Comparison of ENCODE assay signal across 10 cellular contexts in the genomic region with DNA sequence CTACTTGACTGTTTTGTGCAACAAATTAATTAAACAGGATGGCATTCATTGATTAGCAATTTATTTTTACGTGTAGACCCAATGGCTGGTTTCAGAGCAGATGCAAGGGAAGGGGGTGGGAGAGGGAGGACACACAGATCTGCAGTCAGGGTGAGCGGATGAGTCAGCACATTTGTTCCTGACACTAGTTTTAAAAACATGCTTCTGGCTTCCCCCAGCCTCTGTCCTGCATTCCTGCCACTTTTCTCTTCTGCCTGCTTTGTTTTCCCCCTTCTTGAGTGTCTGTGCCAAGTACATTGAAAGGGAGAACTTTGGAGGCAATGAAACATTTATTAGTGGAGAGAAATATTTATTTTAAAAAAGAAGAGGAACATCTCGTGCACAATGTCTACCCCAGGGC. TPM values are rescaled to one million over a fixed set of nuclear protein-coding genes. Genes with fewer than 3 reads are reported as not detected.
DNase-seq lines count a peak whose midpoint lies in the region; ATAC-seq, FAIRE-seq and TF ChIP-seq lines count a peak whose summit lies in the region.
"Had no signal": no experiment of that assay in that cellular context is flagged by ENCODE, and none has a peak within 500 bp of the region (broad histone marks: within the 10 kb centered on the region; RNA-seq: fewer than 3 reads in every experiment).

No MANE protein-coding gene starts in this region.

- H3K9me3 ChIP-seq in A549 (no peaks in the 10 kb centered on the region), left lung (no peaks in the 10 kb centered on the region)
- H3K9me3 ChIP-seq: gastrocnemius medialis had no signal

- FAIRE-seq in A549 (lab: Jason Lieb, UNC), result no peak

- TF ChIP-seq CTCF in A549 (IDR thresholded peaks at IDR 0.05) (no peak), left lung (IDR thresholded peaks at IDR 0.05) (no peak)
- TF ChIP-seq CTCF in activated CD8-positive, alpha-beta T cell treated with anti-CD3 and anti-CD28 coated beads for 36 hours (IDR thresholded peaks at IDR 0.05), result no peak

- TF ChIP-seq RAD21 in A549 (conservative IDR thresholded peaks at IDR 0.05 in 1 of 2, IDR thresholded peaks at IDR 0.05 in 1 of 2), result no peak

- DNase-seq in A549 (ENCODE audit: low read depth in 1 of 2, low spot score in 1 of 2) (peak in 1 of 2 experiments; percentile 52), KBM-7 (peak; percentile 47), brain pericyte (ENCODE audit: low read depth, low spot score) (peak; percentile 46), left lung (no peak)
- DNase-seq in activated CD8-positive, alpha-beta T cell treated with anti-CD3 and anti-CD28 coated beads for 36 hours, result no peak
- no peak for DNase-seq in activated T-helper 1 cell treated with anti-CD3 and anti-CD28 coated beads, Interleukin-12 subunit alpha, Interleukin-12 subunit beta, Interleukin-2, Interleukin-4 antibody, amounts not matched to agents 30 ng/mL and 10 ng/mL and 1 ng/mL, durations not matched to agents 14 hours and 24 hours and 36 hours (ENCODE audit: low spot score)
- DNase-seq: DND-41 had no signal

- H3K4me3 ChIP-seq in A549, result no peak overlapping the region
- no peak overlapping the region for H3K4me3 ChIP-seq in left lung
- H3K4me3 ChIP-seq: gastrocnemius medialis had no signal

- H3K27ac Mint-ChIP-seq in activated CD8-positive, alpha-beta T cell treated with anti-CD3 and anti-CD28 coated beads for 36 hours, result no peak overlapping the region
- H3K27ac Mint-ChIP-seq in activated T-helper 1 cell treated with anti-CD3 and anti-CD28 coated beads, Interleukin-12 subunit alpha, Interleukin-12 subunit beta, Interleukin-2, Interleukin-4 antibody, amounts not matched to agents 30 ng/mL and 10 ng/mL and 1 ng/mL, durations not matched to agents 14 hours and 24 hours and 36 hours, result no peak overlapping the region

- no peak for TF ChIP-seq POLR2A in A549 (IDR thresholded peaks at IDR 0.05; ENCODE audit: low read length)

- H3K27me3 Mint-ChIP-seq in activated CD8-positive, alpha-beta T cell treated with anti-CD3 and anti-CD28 coated beads for 36 hours, result no peaks in the 10 kb centered on the region
- H3K27me3 Mint-ChIP-seq in activated T-helper 1 cell treated with anti-CD3 and anti-CD28 coated beads, Interleukin-12 subunit alpha, Interleukin-12 subunit beta, Interleukin-2, Interleukin-4 antibody, amounts not matched to agents 30 ng/mL and 10 ng/mL and 1 ng/mL, durations not matched to agents 14 hours and 24 hours and 36 hours (ENCODE audit: insufficient read depth), result peaks cover 2% of the 10 kb centered on the region

- H3K36me3 Mint-ChIP-seq in activated CD8-positive, alpha-beta T cell treated with anti-CD3 and anti-CD28 coated beads for 36 hours (ENCODE audit: low read depth), result no peaks in the 10 kb centered on the region
- peaks cover 7% of the 10 kb centered on the region for H3K36me3 Mint-ChIP-seq in activated T-helper 1 cell treated with anti-CD3 and anti-CD28 coated beads, Interleukin-12 subunit alpha, Interleukin-12 subunit beta, Interleukin-2, Interleukin-4 antibody, amounts not matched to agents 30 ng/mL and 10 ng/mL and 1 ng/mL, durations not matched to agents 14 hours and 24 hours and 36 hours (ENCODE audit: low read depth)

- ATAC-seq in A549 (peak in 1 of 2 experiments; percentile 50; a peak in 2 of 6 replicates), left lung (peak; percentile 57), GM19328 (IDR thresholded peaks at IDR 0.05; ENCODE audit: unreplicated experiment) (no peak), GM18861 (IDR thresholded peaks at IDR 0.05; ENCODE audit: unreplicated experiment) (no peak)
- ATAC-seq in activated CD8-positive, alpha-beta T cell treated with anti-CD3 and anti-CD28 coated beads for 36 hours, result no peak

- peaks cover 59% of the 10 kb centered on the region for H3K4me1 ChIP-seq in A549
- peaks cover 0 to 6% of the 10 kb centered on the region in 2 donors for H3K4me1 ChIP-seq in left lung
- H3K4me1 ChIP-seq: gastrocnemius medialis had no signal

- peak overlapping the region; percentile 70 for H3K4me2 ChIP-seq in A549

- no peaks in the 10 kb centered on the region for H3K9me3 Mint-ChIP-seq in activated CD8-positive, alpha-beta T cell treated with anti-CD3 and anti-CD28 coated beads for 36 hours
- H3K9me3 Mint-ChIP-seq in activated T-helper 1 cell treated with anti-CD3 and anti-CD28 coated beads, Interleukin-12 subunit alpha, Interleukin-12 subunit beta, Interleukin-2, Interleukin-4 antibody, amounts not matched to agents 30 ng/mL and 10 ng/mL and 1 ng/mL, durations not matched to agents 14 hours and 24 hours and 36 hours, result no peaks in the 10 kb centered on the region

- WGBS in A549 (ENCODE audit: missing lambda C conversion rate), result 42% methylated on average over 3 of the region's 3 CpGs

- H3K27me3 ChIP-seq in left lung, result no peaks in the 10 kb centered on the region
- H3K27me3 ChIP-seq: gastrocnemius medialis had no signal

- H3K4me3 Mint-ChIP-seq in activated CD8-positive, alpha-beta T cell treated with anti-CD3 and anti-CD28 coated beads for 36 hours, result no peak overlapping the region
- no peak overlapping the region for H3K4me3 Mint-ChIP-seq in activated T-helper 1 cell treated with anti-CD3 and anti-CD28 coated beads, Interleukin-12 subunit alpha, Interleukin-12 subunit beta, Interleukin-2, Interleukin-4 antibody, amounts not matched to agents 30 ng/mL and 10 ng/mL and 1 ng/mL, durations not matched to agents 14 hours and 24 hours and 36 hours

- no peak for TF ChIP-seq EP300 in A549 (IDR thresholded peaks at IDR 0.05)

- peak overlapping the region; percentile 90 to 91 for H3K27ac ChIP-seq in A549
- H3K27ac ChIP-seq in left lung, result peak overlapping the region in 1 of 2 donors; percentile 15
- H3K27ac ChIP-seq: gastrocnemius medialis had no signal

- no peaks in the 10 kb centered on the region for H3K4me1 Mint-ChIP-seq in activated CD8-positive, alpha-beta T cell treated with anti-CD3 and anti-CD28 coated beads for 36 hours (ENCODE audit: low read depth)
- no peaks in the 10 kb centered on the region for H3K4me1 Mint-ChIP-seq in activated T-helper 1 cell treated with anti-CD3 and anti-CD28 coated beads, Interleukin-12 subunit alpha, Interleukin-12 subunit beta, Interleukin-2, Interleukin-4 antibody, amounts not matched to agents 30 ng/mL and 10 ng/mL and 1 ng/mL, durations not matched to agents 14 hours and 24 hours and 36 hours (ENCODE audit: low read depth)

- peaks cover 0 to 50% of the 10 kb centered on the region in 2 donors for H3K36me3 ChIP-seq in left lung
- H3K36me3 ChIP-seq: gastrocnemius medialis had no signal

- intact Hi-C loops in left lung (cut with DNase I), result no loop called here
- intact Hi-C loops in activated CD8-positive, alpha-beta T cell treated with anti-CD3 and anti-CD28 coated beads for 36 hours (cut with micrococcal nuclease), result no loop called here
- intact Hi-C loops in activated T-helper 1 cell treated with anti-CD3 and anti-CD28 coated beads, Interleukin-12 subunit alpha, Interleukin-12 subunit beta, Interleukin-2, Interleukin-4 antibody, amounts not matched to agents 30 ng/mL and 10 ng/mL and 1 ng/mL, durations not matched to agents 14 hours and 24 hours and 36 hours (cut with micrococcal nuclease), result no loop called here

- in situ Hi-C loops in KBM-7 (cut with MboI; ENCODE audit: low pct_unique_long_range_greater_than_20kb, low sequenced_read_pairs), result no loop called here

- POLR2A ChIA-PET in A549 (lab: Yijun Ruan, JAX), result no interaction called here
- POLR2A ChIA-PET in activated CD8-positive, alpha-beta T cell treated with anti-CD3 and anti-CD28 coated beads for 36 hours (lab: Charles Lee), result no interaction called here

- CTCF ChIA-PET in A549 (lab: Yijun Ruan, JAX), result interaction anchor here (0.7 to 3.5 kb wide), 2 partner anchors 10 to 12 kb away, joined by 3 to 14 read pairs; no protein-coding TSS in a partner anchor
- CTCF ChIA-PET in activated CD8-positive, alpha-beta T cell treated with anti-CD3 and anti-CD28 coated beads for 36 hours (lab: Charles Lee), result no interaction called here

TF ChIP-seq in A549, 52 proteins besides CTCF, POLR2A, EP300 and RAD21 (continues in another document):
- no peak for TF ChIP-seq HOXB13 (CRISPR knock-in tag; IDR thresholded peaks at IDR 0.05; ENCODE audit: low read depth)
- no peak for TF ChIP-seq ZC3H11A (IDR thresholded peaks at IDR 0.05)
- TF ChIP-seq TP53 (CRISPR knock-in tag; IDR thresholded peaks at IDR 0.05), result no peak
- no peak for TF ChIP-seq SMC3 (IDR thresholded peaks at IDR 0.05)
- TF ChIP-seq PHF8 (IDR thresholded peaks at IDR 0.05; ENCODE audit: borderline replicate concordance, low read depth), result no peak
- TF ChIP-seq NFE2L2 (conservative IDR thresholded peaks at IDR 0.05; ENCODE audit: low read length), result peak; percentile 88
- TF ChIP-seq JUNB (IDR thresholded peaks at IDR 0.05), result 0 out of 2 replicates have a peak, but pooled peaks have one; percentile 13
- TF ChIP-seq, protein P1, sequence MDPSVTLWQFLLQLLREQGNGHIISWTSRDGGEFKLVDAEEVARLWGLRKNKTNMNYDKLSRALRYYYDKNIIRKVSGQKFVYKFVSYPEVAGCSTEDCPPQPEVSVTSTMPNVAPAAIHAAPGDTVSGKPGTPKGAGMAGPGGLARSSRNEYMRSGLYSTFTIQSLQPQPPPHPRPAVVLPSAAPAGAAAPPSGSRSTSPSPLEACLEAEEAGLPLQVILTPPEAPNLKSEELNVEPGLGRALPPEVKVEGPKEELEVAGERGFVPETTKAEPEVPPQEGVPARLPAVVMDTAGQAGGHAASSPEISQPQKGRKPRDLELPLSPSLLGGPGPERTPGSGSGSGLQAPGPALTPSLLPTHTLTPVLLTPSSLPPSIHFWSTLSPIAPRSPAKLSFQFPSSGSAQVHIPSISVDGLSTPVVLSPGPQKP (IDR thresholded peaks at IDR 0.05; ENCODE audit: low read depth, low read length), result no peak
- TF ChIP-seq, protein P2, sequence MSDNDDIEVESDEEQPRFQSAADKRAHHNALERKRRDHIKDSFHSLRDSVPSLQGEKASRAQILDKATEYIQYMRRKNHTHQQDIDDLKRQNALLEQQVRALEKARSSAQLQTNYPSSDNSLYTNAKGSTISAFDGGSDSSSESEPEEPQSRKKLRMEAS (IDR thresholded peaks at IDR 0.05), result peak; percentile 37
- peak; percentile 97 for TF ChIP-seq MAFK (IDR thresholded peaks at IDR 0.05; ENCODE audit: partially characterized antibody)
- TF ChIP-seq SREBF2 (IDR thresholded peaks at IDR 0.05), result no peak

RNA-seq across cellular contexts. Expression of a gene that starts 52.1 kb away (rescaled TPM):
- polyA plus RNA-seq in A549 (2011; rRNA removed) (144 and 154 TPM in 2 replicates), A549 (2017; fragmentation: RNase III; extraction: RNeasy Plus Mini Kit Qiagen cat#74134 plus additional on column Dnase treatment) (125 to 187 TPM (median 159 TPM) in 3 replicates)
- 37.9 and 48.1 TPM in 2 replicates for polyA plus RNA-seq in A549 (2012; cell fraction: cytosol; rRNA removed)
- 111 and 112 TPM in 2 replicates for polyA plus RNA-seq in A549 (2012; cell fraction: nucleus; rRNA removed)
- polyA minus RNA-seq in A549 (2011; rRNA and poly(A)+ RNA removed), result 199 and 240 TPM in 2 replicates
- 100 to 1,000 TPM in 1 of 2 donors, 10 to 100 TPM in 1; 75.7 to 122 TPM for total RNA-seq in left lung
- total RNA-seq in activated CD8-positive, alpha-beta T cell treated with anti-CD3 and anti-CD28 coated beads for 36 hours, result 1 to 10 TPM in 1 of 2 experiments, under 1 TPM in 1; 0.63 to 1.6 TPM
- 56.9 and 64.0 TPM in 2 replicates for total RNA-seq in activated T-helper 1 cell treated with anti-CD3 and anti-CD28 coated beads, Interleukin-12 subunit alpha, Interleukin-12 subunit beta, Interleukin-2, Interleukin-4 antibody, amounts not matched to agents 30 ng/mL and 10 ng/mL and 1 ng/mL, durations not matched to agents 14 hours and 24 hours and 36 hours

Comparison
In these comparisons a context has a peak if more than half of its experiments do, and no peak if none do; other contexts are left out.
1. DNase-seq: peak in KBM-7 (single experiment) and brain pericyte (single experiment); none in left lung (0 of 2), activated CD8-positive, alpha-beta T cell treated with anti-CD3 and anti-CD28 coated beads for 36 hours (single experiment) and activated T-helper 1 cell treated with anti-CD3 and anti-CD28 coated beads, Interleukin-12 subunit alpha, Interleukin-12 subunit beta, Interleukin-2, Interleukin-4 antibody, amounts not matched to agents 30 ng/mL and 10 ng/mL and 1 ng/mL, durations not matched to agents 14 hours and 24 hours and 36 hours (single experiment).
2. RNA of a gene that starts 52.1 kb away (total RNA-seq): 75.7 to 122 TPM in left lung and 56.9 to 64.0 TPM in activated T-helper 1 cell treated with anti-CD3 and anti-CD28 coated beads, Interleukin-12 subunit alpha, Interleukin-12 subunit beta, Interleukin-2, Interleukin-4 antibody, amounts not matched to agents 30 ng/mL and 10 ng/mL and 1 ng/mL, durations not matched to agents 14 hours and 24 hours and 36 hours; 0.63 to 1.6 TPM in activated CD8-positive, alpha-beta T cell treated with anti-CD3 and anti-CD28 coated beads for 36 hours; every median in the first group is over 10 times any median in the second.